Comparison of ENCODE assay signal across 8 cellular contexts in the genomic region with DNA sequence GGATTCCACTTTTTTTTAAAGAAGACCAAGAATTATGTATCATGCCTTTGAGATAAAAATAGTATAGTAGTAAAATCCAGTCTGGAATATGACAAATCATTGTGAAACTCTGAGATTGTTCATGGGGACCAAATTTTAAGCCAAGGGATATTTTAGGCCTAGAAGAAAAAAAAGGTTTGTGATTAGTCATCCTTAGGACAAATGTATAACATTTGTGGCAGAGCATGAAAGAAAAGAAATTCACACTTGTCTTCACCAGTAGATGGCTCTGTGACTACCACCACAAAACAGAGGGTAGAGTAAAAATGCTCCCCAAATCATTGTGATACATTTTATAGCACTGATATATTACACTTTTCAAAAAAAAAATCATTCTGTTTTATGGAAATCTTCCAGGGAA.
DNase-seq lines count a peak whose midpoint lies in the region; ATAC-seq and TF ChIP-seq lines count a peak whose summit lies in the region.

No MANE protein-coding gene starts in this region.

- H3K4me3 ChIP-seq in AG09309 (ENCODE audit: control insufficient read depth, low read depth, low read length): no peak overlapping the region
- no peak overlapping the region for H3K4me3 ChIP-seq in Panc1 (ENCODE audit: low read depth in 2 of 2, low read length in 2 of 2)
- H3K4me3 ChIP-seq in upper lobe of right lung: no peak overlapping the region

- intact Hi-C loops in Panc1 (cut with micrococcal nuclease; ENCODE audit: unreplicated experiment): no loop called here
- intact Hi-C loops in upper lobe of right lung (cut with DNase I): no loop called here

- no peaks in the 10 kb centered on the region for H3K36me3 ChIP-seq in Panc1 (ENCODE audit: control insufficient read depth, insufficient read depth, low read length)
- H3K36me3 ChIP-seq in upper lobe of right lung: no peaks in the 10 kb centered on the region

- ATAC-seq in GM18502 (IDR thresholded peaks at IDR 0.05; ENCODE audit: poor library complexity, unreplicated experiment) (peak; percentile 46), Panc1 (no peak), foreskin keratinocyte (peak; percentile 74), upper lobe of right lung (no peak)

- DNase-seq in AG09309 (ENCODE audit: low read depth) (peak; percentile 77), Panc1 (ENCODE audit: low read depth, low spot score) (no peak), foreskin keratinocyte (peak; percentile 34 to 70), NCI-H2029 (lab: John Stamatoyannopoulos, UW) (no peak), NCI-H187 (lab: John Stamatoyannopoulos, UW) (no peak), upper lobe of right lung (no peak), islet precursor cell (no peak)

- in situ Hi-C loops in Panc1 (cut with HindIII; ENCODE audit: low pct_unique_long_range_greater_than_20kb, low sequenced_read_pairs): no loop called here

- no TSS peak for BruUV-seq in Panc1 (replicated peaks; lab: Mats Ljungman, UMichigan)

- no peaks in the 10 kb centered on the region for H3K4me1 ChIP-seq in Panc1 (ENCODE audit: control insufficient read depth, insufficient read depth, low read length)
- no peaks in the 10 kb centered on the region for H3K4me1 ChIP-seq in foreskin keratinocyte
- no peaks in the 10 kb centered on the region for H3K4me1 ChIP-seq in upper lobe of right lung

- H3K27me3 ChIP-seq in Panc1 (ENCODE audit: control insufficient read depth, insufficient read depth, low read length) (no peaks in the 10 kb centered on the region), foreskin keratinocyte (no peaks in the 10 kb centered on the region), upper lobe of right lung (no peaks in the 10 kb centered on the region)

- H3K27ac ChIP-seq in Panc1 (ENCODE audit: low read length): no peak overlapping the region
- H3K27ac ChIP-seq in foreskin keratinocyte: no peak overlapping the region
- H3K27ac ChIP-seq in upper lobe of right lung: no peak overlapping the region

- CTCF ChIA-PET in Panc1 (lab: Charles Lee): no interaction called here

- no peaks in the 10 kb centered on the region for H3K9me3 ChIP-seq in Panc1 (ENCODE audit: control insufficient read depth, insufficient read depth, low read depth, low read length)
- no peaks in the 10 kb centered on the region for H3K9me3 ChIP-seq in upper lobe of right lung

- POLR2A ChIA-PET in Panc1 (lab: Charles Lee): no interaction called here

- TF ChIP-seq CTCF in AG09309 (IDR thresholded peaks at IDR 0.05; ENCODE audit: control insufficient read depth, insufficient read depth, low read depth, low read length, missing control alignments) (peak; percentile 37), Panc1 (IDR thresholded peaks at IDR 0.05) (peak; percentile 38; the same call in 1 of the 2 replicates), foreskin keratinocyte (conservative IDR thresholded peaks at IDR 0.05) (peak; percentile 64), upper lobe of right lung (IDR thresholded peaks at IDR 0.05) (no peak)

Comparison
In these comparisons a context has a peak if more than half of its experiments do, and no peak if none do; other contexts are left out.
1. DNase-seq: peak in AG09309 (single experiment) and foreskin keratinocyte (2 of 2); none in Panc1 (single experiment), NCI-H2029 (single experiment), NCI-H187 (0 of 2), upper lobe of right lung (single experiment) and islet precursor cell (single experiment).
2. ATAC-seq: peak in GM18502 (single experiment) and foreskin keratinocyte (single experiment); none in Panc1 (single experiment) and upper lobe of right lung (single experiment).